1 cellular context compared by ENCODE assay signal in the genomic region with DNA sequence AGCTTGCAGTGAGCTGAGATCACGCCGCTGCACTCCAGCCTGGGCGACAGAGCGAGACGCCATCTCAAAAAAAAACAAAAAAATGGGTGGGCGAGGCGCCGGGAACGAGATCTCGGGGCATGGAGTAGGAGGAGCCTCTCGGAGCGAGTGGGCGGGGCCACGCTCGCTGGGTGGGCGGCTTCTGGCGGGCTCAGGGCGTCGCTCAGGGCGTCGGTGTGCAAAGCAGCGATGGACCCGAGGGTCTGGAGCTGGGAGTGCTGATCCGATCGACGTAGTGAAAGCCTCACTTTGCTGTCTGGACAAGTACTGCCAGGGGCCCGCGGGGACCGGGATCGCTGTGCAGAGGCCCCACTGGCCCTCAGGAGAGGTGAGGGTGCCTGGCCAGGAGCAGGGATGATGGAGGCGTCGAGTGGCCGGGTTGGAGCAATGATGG.
TF ChIP-seq lines count a peak whose summit lies in the region.

No MANE protein-coding gene starts in this region.

TF ChIP-seq in GM23338, 12 proteins besides CTCF, POLR2A, EP300 and RAD21:
- TF ChIP-seq EZH2phosphoT487 (IDR thresholded peaks at IDR 0.05; ENCODE audit: unreplicated experiment): no peak
- TF ChIP-seq REST (IDR thresholded peaks at IDR 0.05; ENCODE audit: unreplicated experiment): no peak
- no peak for TF ChIP-seq NANOG (IDR thresholded peaks at IDR 0.05; ENCODE audit: borderline replicate concordance)
- no peak for TF ChIP-seq POLR2AphosphoS5 (IDR thresholded peaks at IDR 0.05; ENCODE audit: low read depth)
- no peak for TF ChIP-seq STAT1 (IDR thresholded peaks at IDR 0.05; ENCODE audit: unreplicated experiment)
- TF ChIP-seq EZH2 (IDR thresholded peaks at IDR 0.05; ENCODE audit: low read depth, unreplicated experiment): no peak
- TF ChIP-seq, protein P1, sequence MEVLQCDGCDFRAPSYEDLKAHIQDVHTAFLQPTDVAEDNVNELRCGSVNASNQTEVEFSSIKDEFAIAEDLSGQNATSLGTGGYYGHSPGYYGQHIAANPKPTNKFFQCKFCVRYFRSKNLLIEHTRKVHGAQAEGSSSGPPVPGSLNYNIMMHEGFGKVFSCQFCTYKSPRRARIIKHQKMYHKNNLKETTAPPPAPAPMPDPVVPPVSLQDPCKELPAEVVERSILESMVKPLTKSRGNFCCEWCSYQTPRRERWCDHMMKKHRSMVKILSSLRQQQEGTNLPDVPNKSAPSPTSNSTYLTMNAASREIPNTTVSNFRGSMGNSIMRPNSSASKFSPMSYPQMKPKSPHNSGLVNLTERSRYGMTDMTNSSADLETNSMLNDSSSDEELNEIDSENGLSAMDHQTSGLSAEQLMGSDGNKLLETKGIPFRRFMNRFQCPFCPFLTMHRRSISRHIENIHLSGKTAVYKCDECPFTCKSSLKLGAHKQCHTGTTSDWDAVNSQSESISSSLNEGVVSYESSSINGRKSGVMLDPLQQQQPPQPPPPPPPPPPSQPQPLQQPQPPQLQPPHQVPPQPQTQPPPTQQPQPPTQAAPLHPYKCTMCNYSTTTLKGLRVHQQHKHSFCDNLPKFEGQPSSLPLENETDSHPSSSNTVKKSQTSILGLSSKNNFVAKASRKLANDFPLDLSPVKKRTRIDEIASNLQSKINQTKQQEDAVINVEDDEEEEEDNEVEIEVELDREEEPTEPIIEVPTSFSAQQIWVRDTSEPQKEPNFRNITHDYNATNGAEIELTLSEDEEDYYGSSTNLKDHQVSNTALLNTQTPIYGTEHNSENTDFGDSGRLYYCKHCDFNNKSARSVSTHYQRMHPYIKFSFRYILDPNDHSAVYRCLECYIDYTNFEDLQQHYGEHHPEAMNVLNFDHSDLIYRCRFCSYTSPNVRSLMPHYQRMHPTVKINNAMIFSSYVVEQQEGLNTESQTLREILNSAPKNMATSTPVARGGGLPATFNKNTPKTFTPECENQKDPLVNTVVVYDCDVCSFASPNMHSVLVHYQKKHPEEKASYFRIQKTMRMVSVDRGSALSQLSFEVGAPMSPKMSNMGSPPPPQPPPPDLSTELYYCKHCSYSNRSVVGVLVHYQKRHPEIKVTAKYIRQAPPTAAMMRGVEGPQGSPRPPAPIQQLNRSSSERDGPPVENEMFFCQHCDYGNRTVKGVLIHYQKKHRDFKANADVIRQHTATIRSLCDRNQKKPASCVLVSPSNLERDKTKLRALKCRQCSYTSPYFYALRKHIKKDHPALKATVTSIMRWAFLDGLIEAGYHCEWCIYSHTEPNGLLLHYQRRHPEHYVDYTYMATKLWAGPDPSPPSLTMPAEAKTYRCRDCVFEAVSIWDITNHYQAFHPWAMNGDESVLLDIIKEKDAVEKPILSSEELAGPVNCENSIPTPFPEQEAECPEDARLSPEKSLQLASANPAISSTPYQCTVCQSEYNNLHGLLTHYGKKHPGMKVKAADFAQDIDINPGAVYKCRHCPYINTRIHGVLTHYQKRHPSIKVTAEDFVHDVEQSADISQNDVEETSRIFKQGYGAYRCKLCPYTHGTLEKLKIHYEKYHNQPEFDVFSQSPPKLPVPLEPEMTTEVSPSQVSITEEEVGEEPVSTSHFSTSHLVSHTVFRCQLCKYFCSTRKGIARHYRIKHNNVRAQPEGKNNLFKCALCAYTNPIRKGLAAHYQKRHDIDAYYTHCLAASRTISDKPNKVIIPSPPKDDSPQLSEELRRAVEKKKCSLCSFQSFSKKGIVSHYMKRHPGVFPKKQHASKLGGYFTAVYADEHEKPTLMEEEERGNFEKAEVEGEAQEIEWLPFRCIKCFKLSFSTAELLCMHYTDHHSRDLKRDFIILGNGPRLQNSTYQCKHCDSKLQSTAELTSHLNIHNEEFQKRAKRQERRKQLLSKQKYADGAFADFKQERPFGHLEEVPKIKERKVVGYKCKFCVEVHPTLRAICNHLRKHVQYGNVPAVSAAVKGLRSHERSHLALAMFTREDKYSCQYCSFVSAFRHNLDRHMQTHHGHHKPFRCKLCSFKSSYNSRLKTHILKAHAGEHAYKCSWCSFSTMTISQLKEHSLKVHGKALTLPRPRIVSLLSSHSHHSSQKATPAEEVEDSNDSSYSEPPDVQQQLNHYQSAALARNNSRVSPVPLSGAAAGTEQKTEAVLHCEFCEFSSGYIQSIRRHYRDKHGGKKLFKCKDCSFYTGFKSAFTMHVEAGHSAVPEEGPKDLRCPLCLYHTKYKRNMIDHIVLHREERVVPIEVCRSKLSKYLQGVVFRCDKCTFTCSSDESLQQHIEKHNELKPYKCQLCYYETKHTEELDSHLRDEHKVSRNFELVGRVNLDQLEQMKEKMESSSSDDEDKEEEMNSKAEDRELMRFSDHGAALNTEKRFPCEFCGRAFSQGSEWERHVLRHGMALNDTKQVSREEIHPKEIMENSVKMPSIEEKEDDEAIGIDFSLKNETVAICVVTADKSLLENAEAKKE (CRISPR knock-in tag; IDR thresholded peaks at IDR 0.05): no peak
- TF ChIP-seq ZNF114 (CRISPR knock-in tag; IDR thresholded peaks at IDR 0.05): no peak
- TF ChIP-seq, protein P2, sequence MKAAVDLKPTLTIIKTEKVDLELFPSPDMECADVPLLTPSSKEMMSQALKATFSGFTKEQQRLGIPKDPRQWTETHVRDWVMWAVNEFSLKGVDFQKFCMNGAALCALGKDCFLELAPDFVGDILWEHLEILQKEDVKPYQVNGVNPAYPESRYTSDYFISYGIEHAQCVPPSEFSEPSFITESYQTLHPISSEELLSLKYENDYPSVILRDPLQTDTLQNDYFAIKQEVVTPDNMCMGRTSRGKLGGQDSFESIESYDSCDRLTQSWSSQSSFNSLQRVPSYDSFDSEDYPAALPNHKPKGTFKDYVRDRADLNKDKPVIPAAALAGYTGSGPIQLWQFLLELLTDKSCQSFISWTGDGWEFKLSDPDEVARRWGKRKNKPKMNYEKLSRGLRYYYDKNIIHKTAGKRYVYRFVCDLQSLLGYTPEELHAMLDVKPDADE (IDR thresholded peaks at IDR 0.05): no peak
- no peak for TF ChIP-seq ZNF331 (CRISPR knock-in tag; IDR thresholded peaks at IDR 0.05; ENCODE audit: low read depth)
- TF ChIP-seq CREB1 (CRISPR knock-in tag; IDR thresholded peaks at IDR 0.05; ENCODE audit: low read depth): no peak
- no peak for TF ChIP-seq JUNB (IDR thresholded peaks at IDR 0.05; ENCODE audit: unreplicated experiment)
